In the genomic region with DNA sequence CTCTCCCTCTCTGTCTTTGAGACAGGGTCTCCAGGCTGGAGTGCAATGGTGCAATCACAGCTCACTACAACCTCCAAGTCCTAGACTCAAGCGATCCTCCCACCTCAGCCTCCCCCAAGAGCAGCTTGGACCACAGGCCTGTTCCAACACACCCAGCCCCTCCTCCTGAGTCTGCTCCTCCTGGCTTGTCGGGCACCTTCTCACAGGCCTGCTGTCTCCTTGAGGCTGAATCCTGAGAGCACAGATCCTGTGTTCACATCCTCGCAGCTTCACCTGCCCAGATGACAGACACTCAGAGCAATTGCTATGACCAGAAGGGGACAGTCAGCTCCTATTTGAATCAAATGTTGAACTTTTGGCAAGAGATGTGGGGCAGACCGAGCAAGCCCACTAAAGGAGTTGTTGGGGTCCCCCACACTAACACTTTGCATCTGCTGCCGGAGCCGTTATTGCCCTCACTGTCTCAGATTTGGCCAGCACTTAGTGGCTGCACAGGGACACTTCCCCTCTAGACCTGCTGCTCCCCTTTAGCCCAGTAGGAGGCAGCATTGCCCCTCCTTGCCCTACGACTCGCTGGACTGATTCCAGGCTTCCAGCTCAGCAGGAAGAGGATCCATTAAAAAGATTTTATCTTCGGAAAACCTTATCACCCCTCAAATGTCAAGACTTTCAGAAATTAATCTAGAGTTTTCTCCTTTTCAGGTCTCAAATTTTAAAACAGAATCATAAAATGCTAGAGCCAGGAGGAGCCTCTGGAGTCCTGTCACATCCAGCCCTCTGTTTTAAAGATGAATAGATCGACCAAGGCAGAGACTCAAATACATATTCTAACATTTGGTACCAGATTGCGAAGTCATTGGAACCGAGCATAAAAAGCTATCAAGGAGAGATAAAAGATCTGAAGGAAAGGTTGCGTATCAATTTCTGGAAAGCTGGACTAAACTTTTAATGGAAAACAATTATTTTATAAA, we compare ENCODE assay signal across 8 cellular contexts.
A peak's percentile ranks its signal among the peaks of the same experiment; 100 is the strongest.
DNase-seq lines count a peak whose midpoint lies in the region; ATAC-seq lines count a peak whose summit lies in the region.

No MANE protein-coding gene starts in this region.

- no peak overlapping the region for H3K27ac ChIP-seq in effector memory CD4-positive, alpha-beta T cell (ENCODE audit: insufficient read depth, low read length, poor library complexity, severe bottlenecking)

- DNase-seq in SIG-M5 treated with dmso at 0.1 percent for 504 hours (lab: John Stamatoyannopoulos, UW; ENCODE audit: unreplicated experiment) (peak; percentile 31), SIG-M5 (lab: John Stamatoyannopoulos, UW) (no peak), NCI-H446 (lab: John Stamatoyannopoulos, UW) (peak; percentile 33 to 79), medulla oblongata (ENCODE audit: extremely low spot score) (peak; percentile 84)
- DNase-seq in activated CD4-positive, alpha-beta T cell treated with anti-CD3 and anti-CD28 coated beads, Interleukin-2, amount 50 U/mL, for 48 hours: peak; percentile 72 to 77
- DNase-seq in effector memory CD4-positive, alpha-beta T cell: peak; percentile 15 to 34 (median 33)
- DNase-seq in stimulated activated CD8-positive, alpha-beta memory T cell treated with anti-CD3 and anti-CD28 coated beads, Interleukin-2, amount 100 ng/mL, for 48 hours (ENCODE audit: low read depth in 2 of 2): peak; percentile 8 to 45

- no peaks in the 10 kb centered on the region for H3K36me3 ChIP-seq in effector memory CD4-positive, alpha-beta T cell (ENCODE audit: control insufficient read depth, insufficient read depth, low read length)

- H3K9me3 ChIP-seq in effector memory CD4-positive, alpha-beta T cell (ENCODE audit: control insufficient read depth, low read length): no peaks in the 10 kb centered on the region

- no peaks in the 10 kb centered on the region for H3K4me1 ChIP-seq in effector memory CD4-positive, alpha-beta T cell (ENCODE audit: control insufficient read depth, insufficient read depth, low read length, poor library complexity, severe bottlenecking)

- ATAC-seq in HG03025 (IDR thresholded peaks at IDR 0.05; ENCODE audit: low FRiP score, unreplicated experiment): peak; percentile 63

- no peaks in the 10 kb centered on the region for H3K27me3 ChIP-seq in effector memory CD4-positive, alpha-beta T cell (replicated peaks; ENCODE audit: control insufficient read depth, insufficient read depth, low read length, poor library complexity, severe bottlenecking)

- no peak overlapping the region for H3K4me3 ChIP-seq in effector memory CD4-positive, alpha-beta T cell (ENCODE audit: insufficient read depth, low read depth, low read length, poor library complexity, severe bottlenecking)
